19 cellular contexts compared by ENCODE assay signal in the genomic region with DNA sequence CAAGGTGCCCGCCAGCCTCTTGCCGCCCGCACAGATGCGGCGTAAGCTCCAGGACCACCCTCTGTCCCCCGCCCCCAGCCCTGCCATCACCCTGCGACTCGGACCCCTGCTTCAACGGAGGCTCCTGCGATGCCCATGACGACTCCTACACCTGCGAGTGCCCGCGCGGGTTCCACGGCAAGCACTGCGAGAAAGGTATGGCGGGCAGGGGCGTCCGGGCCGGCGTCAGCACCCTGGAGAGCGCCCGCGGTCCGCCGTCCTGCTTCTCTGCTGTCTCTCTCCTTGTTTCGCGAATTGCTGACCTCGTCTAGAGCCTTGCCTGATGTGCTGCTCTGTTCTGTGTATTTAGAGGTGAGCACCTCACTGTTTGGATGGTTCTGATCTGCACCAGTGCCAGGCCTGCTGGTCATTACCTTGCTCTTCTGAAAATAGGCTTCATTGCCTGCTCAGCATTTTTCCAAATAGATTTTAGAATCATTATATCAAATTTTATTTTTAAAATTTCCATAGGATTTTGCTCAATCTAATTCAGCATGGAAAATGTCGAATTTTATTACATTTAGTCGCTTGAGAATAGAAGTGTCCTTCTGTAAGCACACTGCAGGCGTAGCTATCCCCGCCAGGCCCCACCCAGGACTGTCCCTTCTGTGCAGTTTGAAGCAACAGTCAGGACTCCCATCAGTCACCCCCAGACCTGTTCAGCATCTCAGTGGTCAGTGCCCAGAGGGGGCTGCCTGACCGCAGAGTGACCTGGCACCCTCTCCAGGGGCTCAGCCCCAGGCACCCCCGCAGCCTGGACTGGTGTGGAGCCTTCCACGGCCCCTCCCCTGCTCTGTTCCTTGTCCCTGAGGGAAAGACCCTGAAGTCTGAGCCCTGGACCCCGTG. TPM values are rescaled to one million over a fixed set of nuclear protein-coding genes. Genes with fewer than 3 reads are reported as not detected.
A peak's percentile ranks its signal among the peaks of the same experiment; 100 is the strongest.
DNase-seq lines count a peak whose midpoint lies in the region; ATAC-seq, FAIRE-seq and TF ChIP-seq lines count a peak whose summit lies in the region.
"Had no signal": no experiment of that assay in that cellular context is flagged by ENCODE, and none has a peak within 500 bp of the region (broad histone marks: within the 10 kb centered on the region; RNA-seq: fewer than 3 reads in every experiment).

No MANE protein-coding gene starts in this region.

- BruUV-seq in K562 (replicated peaks; lab: Mats Ljungman, UMichigan) = no TSS peak

- in situ Hi-C loops in K562 (cut with MboI) = no loop called here
- in situ Hi-C loops in ACHN (cut with HindIII; ENCODE audit: low pct_ligation_motif_present, low pct_unique_long_range_greater_than_20kb, low sequenced_read_pairs) = no loop called here

- no peaks in the 10 kb centered on the region for H3K79me2 ChIP-seq in SK-N-SH (ENCODE audit: insufficient read depth)
- no peaks in the 10 kb centered on the region for H3K79me2 ChIP-seq in K562 (ENCODE audit: control insufficient read depth, insufficient read depth, low read length)

- TF ChIP-seq RAD21 in SK-N-SH (IDR thresholded peaks at IDR 0.05; ENCODE audit: low read length) (no peak), K562 (CRISPR knock-in tag; conservative IDR thresholded peaks at IDR 0.05 in 1 of 2, IDR thresholded peaks at IDR 0.05 in 1 of 2) (no peak)

- H4K20me1 ChIP-seq in SK-N-SH (ENCODE audit: insufficient read depth) (no peaks in the 10 kb centered on the region), K562 (replicated peaks; ENCODE audit: control insufficient read depth, insufficient read depth, low read length) (peaks cover 3% of the 10 kb centered on the region; the same call in 1 of the 2 replicates)

- POLR2A ChIA-PET in SK-N-SH (lab: Yijun Ruan, JAX) = no interaction called here
- POLR2A ChIA-PET in K562 (lab: Yijun Ruan, JAX) = interaction anchor here (0.6 to 0.7 kb wide), 2 partner anchors 109 to 1988 kb away, joined by 3 read pairs; no protein-coding TSS in a partner anchor

- H2AFZ ChIP-seq in SK-N-SH (ENCODE audit: low read depth) (no peak overlapping the region), K562 (ENCODE audit: low read depth, low read length) (no peak overlapping the region)

- H3K9me3 ChIP-seq in SK-N-SH (no peaks in the 10 kb centered on the region), K562 (replicated peaks; ENCODE audit: control insufficient read depth, insufficient read depth, low read depth, low read length) (no peaks in the 10 kb centered on the region), prostate gland (no peaks in the 10 kb centered on the region)

- no peaks in the 10 kb centered on the region for H3K9me1 ChIP-seq in K562 (ENCODE audit: control insufficient read depth, insufficient read depth, low read length)

- no peak overlapping the region for H3K4me3 ChIP-seq in SK-N-SH (ENCODE audit: low read depth in 2 of 2, low read length in 1 of 2)
- H3K4me3 ChIP-seq in K562 = no peak overlapping the region
- H3K4me3 ChIP-seq in prostate gland = no peak overlapping the region

- no peak overlapping the region for H3K4me2 ChIP-seq in SK-N-SH
- H3K4me2 ChIP-seq in K562 (ENCODE audit: insufficient read depth, low read length) = no peak overlapping the region

- no peaks in the 10 kb centered on the region; a peak in 1 of 4 replicates for H3K4me1 ChIP-seq in SK-N-SH (ENCODE audit: control insufficient read depth in 1 of 2, insufficient read depth in 2 of 2, low read depth in 1 of 2, low read length in 1 of 2)
- no peaks in the 10 kb centered on the region; a peak in 1 of 5 replicates for H3K4me1 ChIP-seq in K562 (replicated peaks in 1 of 2; ENCODE audit: control insufficient read depth in 2 of 2, insufficient read depth in 2 of 2, low read length in 2 of 2)
- no peaks in the 10 kb centered on the region for H3K4me1 ChIP-seq in prostate gland (replicated peaks)

- H3K9me2 ChIP-seq in SK-N-SH = no peaks in the 10 kb centered on the region

- no peak for FAIRE-seq in K562 (lab: Jason Lieb, UNC)
- FAIRE-seq: frontal cortex, G401.6, islet of Langerhans had no signal

- H3K27me3 ChIP-seq in SK-N-SH (ENCODE audit: insufficient read depth) (no peaks in the 10 kb centered on the region), K562 (ENCODE audit: control insufficient read depth in 2 of 2, insufficient read depth in 2 of 2, low read length in 2 of 2) (peaks cover 0 to 36% of the 10 kb centered on the region in 2 experiments; a peak in 2 of 5 replicates), prostate gland (replicated peaks; ENCODE audit: insufficient read depth) (no peaks in the 10 kb centered on the region)

- no peak for ATAC-seq in SK-N-SH treated with all-trans-retinoic acid at 6 μM for 48 hours
- ATAC-seq in K562 = peak; percentile 88
- ATAC-seq in stimulated activated naive CD8-positive, alpha-beta T cell treated with anti-CD3 and anti-CD28 coated beads, Interleukin-15, Interleukin-2, amounts not matched to agents 100 U/mL and 50 U/mL, for 24 hours = no peak
- ATAC-seq: activated CD4-positive, alpha-beta T cell treated with anti-CD3 and anti-CD28 coated beads for 36 hours; naive thymus-derived CD4-positive, alpha-beta T cell; PC-3 had no signal

- DNase-seq in SK-N-SH (peak; percentile 22), K562 (ENCODE audit: extremely low read depth in 1 of 4, low spot score in 3 of 4) (peak; percentile 28 to 67 (median 52)), iris pigment epithelial cell (ENCODE audit: low read depth) (peak; percentile 18), prostate gland (ENCODE audit: low spot score) (peak; percentile 3), AG08396 (ENCODE audit: low spot score) (no peak), ACHN (no peak)
- DNase-seq in stimulated activated naive CD8-positive, alpha-beta T cell treated with anti-CD3 and anti-CD28 coated beads, Interleukin-15, Interleukin-2, amounts not matched to agents 100 U/mL and 50 U/mL, for 24 hours = no peak
- DNase-seq: activated CD4-positive, alpha-beta T cell treated with anti-CD3 and anti-CD28 coated beads for 36 hours; effector CD4-positive, alpha-beta T cell; naive thymus-derived CD4-positive, alpha-beta T cell; NCI-H1436; NCI-H510A; PC-3; stimulated activated naive CD4-positive, alpha-beta T cell treated with Interleukin-2 at 50 U/mL for 16 hours had no signal

- TF ChIP-seq EP300 in SK-N-SH (IDR thresholded peaks at IDR 0.05; ENCODE audit: borderline replicate concordance in 1 of 2, low read depth in 1 of 2, low read length in 1 of 2) = no peak
- no peak for TF ChIP-seq EP300 in K562 (IDR thresholded peaks at IDR 0.05; ENCODE audit: low read length)

- H3K36me3 ChIP-seq in SK-N-SH (replicated peaks in 1 of 2; ENCODE audit: control insufficient read depth in 1 of 2, insufficient read depth in 2 of 2, low read length in 1 of 2) = no peaks in the 10 kb centered on the region
- no peaks in the 10 kb centered on the region for H3K36me3 ChIP-seq in K562 (ENCODE audit: control insufficient read depth, insufficient read depth, low read length)
- H3K36me3 ChIP-seq in prostate gland = no peaks in the 10 kb centered on the region

- intact Hi-C loops in K562 (cut with micrococcal nuclease) (no loop called here), prostate gland (cut with DNase I) (no loop called here)

- TF ChIP-seq POLR2A in K562 (conservative IDR thresholded peaks at IDR 0.05) (no peak), prostate gland (IDR thresholded peaks at IDR 0.05) (no peak)

- H3K27ac ChIP-seq in SK-N-SH (ENCODE audit: low read depth in 2 of 2, low read length in 1 of 2) = no peak overlapping the region
- H3K27ac ChIP-seq in K562 (ENCODE audit: extremely low read depth, low read depth, low read length) = no peak overlapping the region
- H3K27ac ChIP-seq in prostate gland = no peak overlapping the region
- H3K27ac ChIP-seq: 22Rv1 had no signal

- 62% methylated on average over 17 of the region's 38 CpGs for WGBS in SK-N-SH (ENCODE audit: low lambda C conversion rate)
- WGBS in K562 (ENCODE audit: insufficient coverage, low coverage, missing lambda C conversion rate) = 15% methylated on average over 36 of the region's 38 CpGs
- WGBS in prostate gland = 49% methylated on average over 38 of the region's 38 CpGs

- H3F3A ChIP-seq in SK-N-SH (replicated peaks; ENCODE audit: insufficient read depth) = no peaks in the 10 kb centered on the region

- H3K9ac ChIP-seq in SK-N-SH (no peak overlapping the region), K562 (ENCODE audit: insufficient read depth in 1 of 2, low read depth in 2 of 2, low read length in 2 of 2) (no peak overlapping the region)

- no peak for TF ChIP-seq CTCF in SK-N-SH (IDR thresholded peaks at IDR 0.05)
- TF ChIP-seq CTCF in K562 (IDR thresholded peaks at IDR 0.05 in 2 of 3, conservative IDR thresholded peaks at IDR 0.05 in 1 of 3; ENCODE audit: insufficient read depth in 2 of 3, low read depth in 1 of 3, low read length in 3 of 3) = no peak
- TF ChIP-seq CTCF in prostate gland (IDR thresholded peaks at IDR 0.05) = no peak

- CTCF ChIA-PET in SK-N-SH (lab: Yijun Ruan, JAX) (interaction anchor here (1.2 to 1.3 kb wide), 2 partner anchors 12 to 135 kb away, joined by 3 read pairs; no protein-coding TSS in a partner anchor), K562 (lab: Yijun Ruan, JAX; ENCODE audit: low intra/inter-chr PET ratio) (no interaction called here)

RNA-seq across cellular contexts. Expression of a gene that starts 51.6 kb away (rescaled TPM):
- polyA plus RNA-seq in SK-N-SH (2012; rRNA removed) (0.03 TPM in 2 replicates), K562 (2011; rRNA removed) (0.06 TPM in 1 of 2 replicates, not detected in the other), K562 (2014; fragmentation: Illumina TruSeq; extraction: Trizol) (not detected in 2 replicates), K562 (2014; fragmentation: Nextera tagmentation; extraction: Ambion mirVana) (under 1 TPM; 0.03 to 0.04 TPM), K562 (2014; rRNA removed) (0.03 TPM in 1 of 2 replicates, not detected in the other)
- polyA plus RNA-seq in SK-N-SH (2012; cell fraction: cytosol; rRNA removed) = 0.05 and 0.09 TPM in 2 replicates
- polyA plus RNA-seq in SK-N-SH (2012; cell fraction: nucleus; rRNA removed) = 0.12 and 0.26 TPM in 2 replicates
- not detected in 2 replicates for total RNA-seq in K562 (2011; cell fraction: chromatin; rRNA removed; ENCODE audit: low replicate concordance)
- not detected in 2 replicates for total RNA-seq in K562 (2011; cell fraction: nucleolus; rRNA removed)
- total RNA-seq in K562 (2011; cell fraction: nucleoplasm; rRNA removed) = not detected in 2 replicates
- total RNA-seq in K562 (2014; rRNA removed) (not detected in 2 replicates), K562 (2014; rRNA removed; fragmentation: Illumina TruSeq; extraction: Trizol) (not detected in 2 replicates), K562 (2015; rRNA removed; fragmentation: Illumina TruSeq; extraction: Trizol) (not detected in 2 replicates), K562 (2021) (0.02 and 0.07 TPM in 2 replicates), prostate gland (100 to 1,000 TPM in 1 of 2 donors, 10 to 100 TPM in 1; 32.0 to 115 TPM)
- not detected in 2 replicates for polyA plus RNA-seq in K562 (2011; cell fraction: cytosol; rRNA removed)
- polyA plus RNA-seq in K562 (2011; cell fraction: nucleus; rRNA removed) = 0.01 TPM in 1 of 2 replicates, not detected in the other
- polyA plus RNA-seq in K562 (2012) = 0.12 and 0.17 TPM in 2 replicates
- not detected in 2 replicates for polyA minus RNA-seq in K562 (2011; rRNA and poly(A)+ RNA removed)
- not detected in 2 replicates for polyA minus RNA-seq in K562 (2011; cell fraction: cytosol; rRNA and poly(A)+ RNA removed)
- polyA minus RNA-seq in K562 (2011; cell fraction: nucleus; rRNA and poly(A)+ RNA removed) = not detected in 2 replicates

RNA-seq across cellular contexts. Expression of a gene that starts 52.1 kb away (rescaled TPM):
- polyA plus RNA-seq in SK-N-SH (2012; rRNA removed) = 31.0 and 43.3 TPM in 2 replicates
- polyA plus RNA-seq in SK-N-SH (2012; cell fraction: cytosol; rRNA removed) = 26.0 and 28.3 TPM in 2 replicates
- polyA plus RNA-seq in SK-N-SH (2012; cell fraction: nucleus; rRNA removed) = 117 and 148 TPM in 2 replicates
- total RNA-seq in K562 (2011; cell fraction: chromatin; rRNA removed; ENCODE audit: low replicate concordance) = 70.3 and 123 TPM in 2 replicates
- 28.5 and 39.6 TPM in 2 replicates for total RNA-seq in K562 (2011; cell fraction: nucleolus; rRNA removed)
- total RNA-seq in K562 (2011; cell fraction: nucleoplasm; rRNA removed) = 54.6 and 75.2 TPM in 2 replicates
- total RNA-seq in K562 (2014; rRNA removed) = 15.6 and 19.7 TPM in 2 replicates
- 21.2 and 25.4 TPM in 2 replicates for total RNA-seq in K562 (2014; rRNA removed; fragmentation: Illumina TruSeq; extraction: Trizol)
- 22.8 and 23.6 TPM in 2 replicates for total RNA-seq in K562 (2015; rRNA removed; fragmentation: Illumina TruSeq; extraction: Trizol)
- total RNA-seq in K562 (2021) = 15.3 and 16.4 TPM in 2 replicates
- polyA plus RNA-seq in K562 (2011; rRNA removed) = 19.5 and 29.6 TPM in 2 replicates
- 16.3 and 21.8 TPM in 2 replicates for polyA plus RNA-seq in K562 (2011; cell fraction: cytosol; rRNA removed)
- 73.0 and 73.6 TPM in 2 replicates for polyA plus RNA-seq in K562 (2011; cell fraction: nucleus; rRNA removed)
- polyA plus RNA-seq in K562 (2012) = 15.1 and 16.1 TPM in 2 replicates
- polyA plus RNA-seq in K562 (2014; fragmentation: Illumina TruSeq; extraction: Trizol) = 26.7 and 28.1 TPM in 2 replicates
- 10 to 100 TPM; 15.8 to 20.9 TPM for polyA plus RNA-seq in K562 (2014; fragmentation: Nextera tagmentation; extraction: Ambion mirVana)
- polyA plus RNA-seq in K562 (2014; rRNA removed) = 24.7 and 36.8 TPM in 2 replicates
- 49.2 and 52.4 TPM in 2 replicates for polyA minus RNA-seq in K562 (2011; rRNA and poly(A)+ RNA removed)
- polyA minus RNA-seq in K562 (2011; cell fraction: cytosol; rRNA and poly(A)+ RNA removed) = 6.7 and 9.1 TPM in 2 replicates
- polyA minus RNA-seq in K562 (2011; cell fraction: nucleus; rRNA and poly(A)+ RNA removed) = 18.4 and 38.4 TPM in 2 replicates
- 10 to 100 TPM; 91.3 to 98.5 TPM for total RNA-seq in prostate gland

Comparison
In these comparisons a context has a peak if more than half of its experiments do, and no peak if none do; other contexts are left out.
1. DNase-seq: peak in SK-N-SH (single experiment), K562 (4 of 4), iris pigment epithelial cell (single experiment) and prostate gland (single experiment); none in stimulated activated naive CD8-positive, alpha-beta T cell treated with anti-CD3 and anti-CD28 coated beads, Interleukin-15, Interleukin-2, amounts not matched to agents 100 U/mL and 50 U/mL, for 24 hours (single experiment), AG08396 (single experiment) and ACHN (single experiment).
2. RNA of a gene that starts 51.6 kb away (total RNA-seq): 32.0 to 115 TPM in prostate gland; 0.02 to 0.07 TPM in K562; every median in the first group is over 10 times any median in the second.